Comparison of ENCODE assay signal across 7 cellular contexts in genomic region chr20:6786548-6786947, GRCh38.
"Had no signal": no experiment of that assay in that cellular context is flagged by ENCODE, and none has a peak within 500 bp of the region (broad histone marks: within the 10 kb centered on the region; RNA-seq: fewer than 3 reads in every experiment).

No MANE protein-coding gene starts in this region.

- H3K4me3 Mint-ChIP-seq: HFFc6 had no signal

- H3K4me1 ChIP-seq: HAP-1 had no signal

- H3K36me3 ChIP-seq: HAP-1 had no signal

- DNase-seq: GOT3, H7, HFFc6, IMR-90 had no signal

- ATAC-seq: HCT116, K562 had no signal

- H3K27ac Mint-ChIP-seq: HFFc6 had no signal

- H3K9me3 ChIP-seq: HAP-1 had no signal

- H3K4me3 ChIP-seq: HAP-1, K562 had no signal
